ENCODE assay signal across 21 cellular contexts in genomic region chr1:202078211-202078610, GRCh38. TPM values are rescaled to one million over a fixed set of nuclear protein-coding genes. Genes with fewer than 3 reads are reported as not detected.
DNase-seq lines count a peak whose midpoint lies in the region; ATAC-seq and TF ChIP-seq lines count a peak whose summit lies in the region.
"Had no signal": no experiment of that assay in that cellular context is flagged by ENCODE, and none has a peak within 500 bp of the region (broad histone marks: within the 10 kb centered on the region; RNA-seq: fewer than 3 reads in every experiment).

No MANE protein-coding gene starts in this region.

- H3K18ac ChIP-seq in IMR-90 (ENCODE audit: low read depth, low read length), result no peak overlapping the region

- no peak overlapping the region for H3K27ac ChIP-seq in IMR-90 (ENCODE audit: insufficient read depth, low read length)
- peak overlapping the region; percentile 90 to 92 for H3K27ac ChIP-seq in mucosa of rectum (ENCODE audit: low read depth in 2 of 2, low read length in 2 of 2)
- no peak overlapping the region for H3K27ac ChIP-seq in CD4-positive, alpha-beta T cell (ENCODE audit: low read depth, low read length)
- no peak overlapping the region for H3K27ac ChIP-seq in vagina
- H3K27ac ChIP-seq: KMS-11 had no signal

- H2AFZ ChIP-seq in IMR-90 (replicated peaks; ENCODE audit: low read length, poor library complexity), result peak overlapping the region; percentile 43

- H3K4me3 Mint-ChIP-seq in CD4-positive, alpha-beta T cell, result no peak overlapping the region
- H3K4me3 Mint-ChIP-seq: CD4-positive, CD25-positive, alpha-beta regulatory T cell had no signal

- no peak overlapping the region for H2AK9ac ChIP-seq in IMR-90 (replicated peaks; ENCODE audit: low read depth, low read length, poor library complexity)

- BruUV-seq in IMR-90 (replicated peaks; lab: Mats Ljungman, UMichigan), result no TSS peak

- H3K27me3 Mint-ChIP-seq in CD4-positive, alpha-beta T cell, result no peaks in the 10 kb centered on the region

- H3K23ac ChIP-seq in IMR-90 (ENCODE audit: low read depth, low read length), result no peak overlapping the region

- no peak overlapping the region for H3K4me3 ChIP-seq in BE2C (ENCODE audit: low read depth, low read length)
- no peak overlapping the region for H3K4me3 ChIP-seq in IMR-90 (ENCODE audit: insufficient read depth, low read depth, low read length)
- H3K4me3 ChIP-seq in mucosa of rectum (ENCODE audit: low read length in 2 of 2), result no peak overlapping the region
- no peak overlapping the region for H3K4me3 ChIP-seq in vagina
- H3K4me3 ChIP-seq: SJSA1 had no signal

- H4K8ac ChIP-seq in IMR-90 (ENCODE audit: low read depth in 2 of 2, low read length in 2 of 2), result no peak overlapping the region

- H3K9ac ChIP-seq in IMR-90 (ENCODE audit: low read depth, low read length) (no peak overlapping the region), mucosa of rectum (ENCODE audit: low read depth in 1 of 2, low read length in 2 of 2) (peak overlapping the region; percentile 32 to 69)
- H3K9ac ChIP-seq: KMS-11 had no signal

- no peaks in the 10 kb centered on the region for H3K79me1 ChIP-seq in IMR-90 (ENCODE audit: low read depth in 1 of 2, low read length in 2 of 2)

- H2BK5ac ChIP-seq in IMR-90 (ENCODE audit: low read depth, low read length, poor library complexity, severe bottlenecking), result no peak overlapping the region

- H3K27me3 ChIP-seq in BE2C (no peaks in the 10 kb centered on the region), IMR-90 (ENCODE audit: control insufficient read depth, insufficient read depth, low read length) (no peaks in the 10 kb centered on the region), mucosa of rectum (ENCODE audit: control insufficient read depth in 2 of 2, insufficient read depth in 2 of 2, low read length in 2 of 2) (no peaks in the 10 kb centered on the region), vagina (no peaks in the 10 kb centered on the region)
- no peaks in the 10 kb centered on the region for H3K27me3 ChIP-seq in CD4-positive, alpha-beta T cell (ENCODE audit: control insufficient read depth, insufficient read depth, low read length)
- H3K27me3 ChIP-seq: SJSA1 had no signal

- no peak overlapping the region for H3K14ac ChIP-seq in IMR-90 (replicated peaks; ENCODE audit: low read depth, low read length)

- no peak overlapping the region for H2BK20ac ChIP-seq in IMR-90 (ENCODE audit: low read depth, low read length)

- H3K27ac Mint-ChIP-seq in CD4-positive, alpha-beta T cell, result no peak overlapping the region
- H3K27ac Mint-ChIP-seq: CD4-positive, CD25-positive, alpha-beta regulatory T cell had no signal

- TF ChIP-seq POLR2A in IMR-90 (IDR thresholded peaks at IDR 0.05; ENCODE audit: low read depth, low read length) (no peak), vagina (IDR thresholded peaks at IDR 0.05) (no peak)

- no peaks in the 10 kb centered on the region for H4K20me1 ChIP-seq in IMR-90 (ENCODE audit: insufficient read depth, low read length)

- H3K36me3 ChIP-seq in BE2C (no peaks in the 10 kb centered on the region), IMR-90 (ENCODE audit: control insufficient read depth, insufficient read depth, low read length) (no peaks in the 10 kb centered on the region), mucosa of rectum (ENCODE audit: control insufficient read depth in 2 of 2, insufficient read depth in 2 of 2, low read length in 2 of 2) (no peaks in the 10 kb centered on the region), vagina (no peaks in the 10 kb centered on the region)
- H3K36me3 ChIP-seq: SJSA1 had no signal

- H3K9me3 Mint-ChIP-seq in CD4-positive, alpha-beta T cell, result no peaks in the 10 kb centered on the region
- H3K9me3 Mint-ChIP-seq: CD4-positive, CD25-positive, alpha-beta regulatory T cell had no signal

- 100% methylated on average over 3 of the region's 6 CpGs; no CpG with 5 or more reads in 1 of the 2 experiments for WGBS in IMR-90 (ENCODE audit: extremely low coverage in 2 of 2, insufficient read length in 1 of 2), 2 experiments

- no peak for ATAC-seq in IMR-90 (ENCODE audit: low read depth)
- ATAC-seq in CD4-positive, alpha-beta T cell (ENCODE audit: poor library complexity), result no peak

- no peak for TF ChIP-seq CTCF in BE2C (IDR thresholded peaks at IDR 0.05; ENCODE audit: low read depth, low read length)
- no peak for TF ChIP-seq CTCF in IMR-90 (conservative IDR thresholded peaks at IDR 0.05; ENCODE audit: low read depth, low read length)
- no peak for TF ChIP-seq CTCF in CD4-positive, alpha-beta T cell (IDR thresholded peaks at IDR 0.05)
- no peak for TF ChIP-seq CTCF in vagina (IDR thresholded peaks at IDR 0.05)

- TF ChIP-seq RAD21 in IMR-90 (IDR thresholded peaks at IDR 0.05; ENCODE audit: low read length), result no peak

- H3K9me1 ChIP-seq in IMR-90 (ENCODE audit: insufficient read depth, low read length), result peaks cover 17% of the 10 kb centered on the region

- peak overlapping the region; percentile 16; the same call in 1 of the 2 replicates for H2AK5ac ChIP-seq in IMR-90 (ENCODE audit: low read depth, low read length)

- H3K4me1 Mint-ChIP-seq in CD4-positive, alpha-beta T cell (ENCODE audit: low read depth), result no peaks in the 10 kb centered on the region
- H3K4me1 Mint-ChIP-seq: CD4-positive, CD25-positive, alpha-beta regulatory T cell had no signal

- no peak overlapping the region for H3K4ac ChIP-seq in IMR-90 (ENCODE audit: low read depth, low read length)

- dilution Hi-C loops in IMR-90 (cut with HindIII; ENCODE audit: low sequenced_read_pairs, unreplicated experiment), result no loop called here

- H3K56ac ChIP-seq in IMR-90 (ENCODE audit: extremely low read depth, insufficient read depth, low read length), result no peak overlapping the region

- H3K36me3 Mint-ChIP-seq in CD4-positive, alpha-beta T cell (ENCODE audit: low read depth), result no peaks in the 10 kb centered on the region
- H3K36me3 Mint-ChIP-seq: CD4-positive, CD25-positive, alpha-beta regulatory T cell had no signal

- CTCF ChIA-PET in IMR-90 (lab: Yijun Ruan, JAX), result no interaction called here
- CTCF ChIA-PET in CD4-positive, alpha-beta T cell (lab: Charles Lee), result no interaction called here

- H3K4me1 ChIP-seq in BE2C (peaks cover 22% of the 10 kb centered on the region), IMR-90 (ENCODE audit: control insufficient read depth, insufficient read depth, low read length) (peaks cover 8% of the 10 kb centered on the region), mucosa of rectum (ENCODE audit: control insufficient read depth in 2 of 2, insufficient read depth in 2 of 2, low read length in 2 of 2) (peaks cover 33 to 51% of the 10 kb centered on the region in 2 donors), vagina (no peaks in the 10 kb centered on the region)

- intact Hi-C loops in IMR-90 (cut with micrococcal nuclease), result no loop called here
- intact Hi-C loops in CD4-positive, alpha-beta T cell (cut with DNase I, micrococcal nuclease), result no loop called here
- intact Hi-C loops in vagina (cut with DNase I), result no loop called here

- no peak overlapping the region for H3K4me2 ChIP-seq in IMR-90 (ENCODE audit: low read depth, low read length)
- H3K4me2 ChIP-seq: KMS-11 had no signal

- H3K9me3 ChIP-seq in BE2C (no peaks in the 10 kb centered on the region), IMR-90 (ENCODE audit: control insufficient read depth, insufficient read depth, low read length) (no peaks in the 10 kb centered on the region), mucosa of rectum (ENCODE audit: control insufficient read depth in 2 of 2, low read length in 2 of 2) (no peaks in the 10 kb centered on the region), vagina (no peaks in the 10 kb centered on the region)
- no peaks in the 10 kb centered on the region for H3K9me3 ChIP-seq in CD4-positive, alpha-beta T cell (ENCODE audit: control insufficient read depth, low read length)
- H3K9me3 ChIP-seq: SJSA1 had no signal

- H4K91ac ChIP-seq in IMR-90 (ENCODE audit: insufficient read depth, low read depth, low read length), result no peak overlapping the region

- DNase-seq in BE2C (peak; percentile 29), IMR-90 (no peak), amniotic epithelial cell (ENCODE audit: low read depth) (peak; percentile 24), vagina (ENCODE audit: extremely low spot score in 2 of 2) (no peak), DMS53 treated with DMSO at 0.1 percent for 48 hours (lab: John Stamatoyannopoulos, UW; ENCODE audit: unreplicated experiment) (no peak)
- DNase-seq in CD4-positive, alpha-beta T cell, result no peak
- DNase-seq: CD4-positive, CD25-positive, alpha-beta regulatory T cell; COR-L47; GOT3; HCEC 1CT; NCI-H1105; NCI-H146; NCI-H2081; NCI-H510A; NCI-H774 had no signal

- in situ Hi-C loops in IMR-90 (cut with MboI; ENCODE audit: low sequenced_read_pairs), result no loop called here

- POLR2A ChIA-PET in IMR-90 (lab: Charles Lee; ENCODE audit: unreplicated experiment), result no interaction called here
- POLR2A ChIA-PET in CD4-positive, alpha-beta T cell (lab: Charles Lee), result no interaction called here

- peak overlapping the region; percentile 23; the same call in 1 of the 3 replicates for H2BK15ac ChIP-seq in IMR-90 (ENCODE audit: low read depth, low read length)

- H4K5ac ChIP-seq in IMR-90 (ENCODE audit: low read depth, low read length), result no peak overlapping the region

- H2BK120ac ChIP-seq in IMR-90 (ENCODE audit: low read depth, low read length), result 0 out of 2 replicates have a peak overlapping the region, but pooled peaks have one; percentile 60

TF ChIP-seq in IMR-90, 13 proteins besides CTCF, POLR2A, EP300 and RAD21 (continues in another document):
- TF ChIP-seq NFE2L2 (IDR thresholded peaks at IDR 0.05; ENCODE audit: low read depth, low read length), result no peak
- TF ChIP-seq CHD1 (IDR thresholded peaks at IDR 0.05; ENCODE audit: low read depth, low read length), result no peak
- TF ChIP-seq RFX5 (IDR thresholded peaks at IDR 0.05; ENCODE audit: low read depth, low read length), result no peak
- no peak for TF ChIP-seq CEBPB (IDR thresholded peaks at IDR 0.05; ENCODE audit: low read depth, low read length)
- TF ChIP-seq RCOR1 (IDR thresholded peaks at IDR 0.05; ENCODE audit: insufficient replicate concordance, low read length), result no peak
- no peak for TF ChIP-seq ELK1 (IDR thresholded peaks at IDR 0.05; ENCODE audit: borderline replicate concordance, low read depth, low read length)
- no peak for TF ChIP-seq SMC3 (IDR thresholded peaks at IDR 0.05; ENCODE audit: low read depth, low read length)

RNA-seq across cellular contexts. Expression of gene GPR37L1, which starts 44.5 kb away (rescaled TPM):
- polyA plus RNA-seq in BE2C (2012; ENCODE audit: insufficient read depth, insufficient read length, low read depth), result 0.25 TPM
- total RNA-seq in IMR-90 (2012; rRNA removed) (not detected in 2 replicates), vagina (0.25 TPM)
- polyA plus RNA-seq in IMR-90 (2012; rRNA removed), result 0.02 TPM in 1 of 2 replicates, not detected in the other
- polyA plus RNA-seq in IMR-90 (2012; cell fraction: cytosol; rRNA removed), result not detected in 2 replicates
- not detected in 2 replicates for polyA plus RNA-seq in IMR-90 (2012; cell fraction: nucleus; rRNA removed; ENCODE audit: low replicate concordance)
- total RNA-seq in CD4-positive, alpha-beta T cell, result not detected
- total RNA-seq: CD4-positive, CD25-positive, alpha-beta regulatory T cell; G401; T-helper 1 cell treated with Interleukin-12 subunit alpha and Interleukin-12 subunit beta and Interleukin-4 antibody, amounts not matched to agents 30 ng/mL and 1 ng/mL, for 36 hours had no signal
- polyA plus RNA-seq: BJ had no signal

Comparison
In these comparisons a context has a peak if more than half of its experiments do, and no peak if none do; other contexts are left out.
1. DNase-seq: peak in BE2C (single experiment) and amniotic epithelial cell (single experiment); none in IMR-90 (single experiment), CD4-positive, alpha-beta T cell (0 of 10), vagina (0 of 2) and DMS53 treated with DMSO at 0.1 percent for 48 hours (single experiment).
2. H3K27ac ChIP-seq: peak in mucosa of rectum (2 of 2); none in IMR-90 (single experiment), CD4-positive, alpha-beta T cell (single experiment) and vagina (single experiment).